24 cellular contexts compared by ENCODE assay signal in the genomic region with DNA sequence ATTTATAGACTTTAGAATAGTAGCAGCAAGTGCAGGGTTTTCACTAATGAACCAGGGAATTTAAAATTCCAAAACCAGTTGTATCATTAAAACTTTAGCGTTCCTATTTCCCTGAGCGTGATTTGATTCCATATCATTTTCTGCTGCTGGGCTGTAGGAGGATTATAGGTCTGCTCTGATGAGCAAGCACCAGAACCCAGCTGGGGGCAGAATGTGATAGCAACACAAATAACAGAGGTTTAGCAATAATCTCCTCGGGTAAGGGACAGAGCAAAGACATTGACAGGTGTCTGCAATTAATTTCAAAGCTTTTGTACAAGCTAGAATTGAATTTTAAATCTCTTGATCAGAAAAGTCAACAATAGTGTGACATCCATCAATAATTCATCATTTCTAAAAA.
"Had no signal": no experiment of that assay in that cellular context is flagged by ENCODE, and none has a peak within 500 bp of the region (broad histone marks: within the 10 kb centered on the region; RNA-seq: fewer than 3 reads in every experiment).

No MANE protein-coding gene starts in this region.

- H3K4me1 Mint-ChIP-seq: memory B cell; stimulated activated naive CD8-positive, alpha-beta T cell treated with anti-CD3 and anti-CD28 coated beads, Interleukin-15, amount 100 ng/mL, for 72 hours had no signal

- H3K4me3 Mint-ChIP-seq: memory B cell; natural killer cell treated with Interleukin-12 subunit alpha and Interleukin-12 subunit beta and Interleukin-15 and Interleukin-18, amount 100 ng/mL, for 72 hours; neural crest cell; stimulated activated naive CD8-positive, alpha-beta T cell treated with anti-CD3 and anti-CD28 coated beads, Interleukin-15, amount 100 ng/mL, for 72 hours had no signal

- ATAC-seq: foreskin keratinocyte; gastroesophageal sphincter; heart left ventricle; left lobe of liver; natural killer cell treated with Interleukin-12 subunit alpha and Interleukin-12 subunit beta and Interleukin-15 and Interleukin-18, amount 100 ng/mL, for 72 hours; pancreas; stimulated activated naive CD8-positive, alpha-beta T cell treated with anti-CD3 and anti-CD28 coated beads, Interleukin-15, amount 100 ng/mL, for 72 hours had no signal

- H3K4me3 ChIP-seq: dorsolateral prefrontal cortex, esophagus muscularis mucosa, gastroesophageal sphincter, heart left ventricle, hepatocyte, lung, pancreas, right lobe of liver, suprapubic skin, transverse colon, vagina had no signal

- H3K27ac Mint-ChIP-seq: memory B cell; natural killer cell treated with Interleukin-12 subunit alpha and Interleukin-12 subunit beta and Interleukin-15 and Interleukin-18, amount 100 ng/mL, for 72 hours had no signal

- H2AFZ ChIP-seq: hepatocyte had no signal

- H3K4me1 ChIP-seq: esophagus muscularis mucosa, gastroesophageal sphincter, heart left ventricle, pancreas, right lobe of liver, suprapubic skin, vagina had no signal

- H3K27me3 ChIP-seq: dorsolateral prefrontal cortex, esophagus muscularis mucosa, foreskin keratinocyte, gastroesophageal sphincter, heart left ventricle, hepatocyte, neutrophil, pancreas, right lobe of liver, suprapubic skin, transverse colon, vagina had no signal

- H3K27me3 Mint-ChIP-seq: stimulated activated naive CD8-positive, alpha-beta T cell treated with anti-CD3 and anti-CD28 coated beads, Interleukin-15, amount 100 ng/mL, for 72 hours had no signal

- H3K36me3 ChIP-seq: esophagus muscularis mucosa, gastroesophageal sphincter, heart left ventricle, neutrophil, pancreas, right lobe of liver, suprapubic skin, transverse colon, vagina had no signal

- H3K4me2 ChIP-seq: hepatocyte had no signal

- H3K27ac ChIP-seq: dorsolateral prefrontal cortex, esophagus muscularis mucosa, foreskin keratinocyte, gastroesophageal sphincter, heart left ventricle, hepatocyte, neutrophil, pancreas, right lobe of liver, suprapubic skin, transverse colon, vagina had no signal

- H3K9me3 Mint-ChIP-seq: memory B cell; natural killer cell treated with Interleukin-12 subunit alpha and Interleukin-12 subunit beta and Interleukin-15 and Interleukin-18, amount 100 ng/mL, for 72 hours; neural crest cell; stimulated activated naive CD8-positive, alpha-beta T cell treated with anti-CD3 and anti-CD28 coated beads, Interleukin-15, amount 100 ng/mL, for 72 hours had no signal

- H3K36me3 Mint-ChIP-seq: memory B cell; natural killer cell treated with Interleukin-12 subunit alpha and Interleukin-12 subunit beta and Interleukin-15 and Interleukin-18, amount 100 ng/mL, for 72 hours had no signal

- H3K9me3 ChIP-seq: esophagus muscularis mucosa, gastroesophageal sphincter, heart left ventricle, neutrophil, pancreas, right lobe of liver, suprapubic skin, transverse colon, vagina had no signal

- DNase-seq: dorsolateral prefrontal cortex; effector CD4-positive, alpha-beta T cell; foreskin keratinocyte; heart left ventricle; kidney; pancreas; right lobe of liver; small intestine; stimulated activated CD4-positive, alpha-beta T cell treated with anti-CD3 and anti-CD28 coated beads, Interleukin-15, amount 100 ng/mL, for 24 hours; stimulated activated CD4-positive, alpha-beta T cell treated with anti-CD3 and anti-CD28 coated beads, Interleukin-2, amount 100 ng/mL, for 48 hours; stimulated activated naive CD4-positive, alpha-beta T cell; stimulated activated naive CD8-positive, alpha-beta T cell treated with anti-CD3 and anti-CD28 coated beads, Interleukin-15, amount 100 ng/mL, for 72 hours; transverse colon had no signal

- H3K79me2 ChIP-seq: hepatocyte had no signal
